In the genomic region with DNA sequence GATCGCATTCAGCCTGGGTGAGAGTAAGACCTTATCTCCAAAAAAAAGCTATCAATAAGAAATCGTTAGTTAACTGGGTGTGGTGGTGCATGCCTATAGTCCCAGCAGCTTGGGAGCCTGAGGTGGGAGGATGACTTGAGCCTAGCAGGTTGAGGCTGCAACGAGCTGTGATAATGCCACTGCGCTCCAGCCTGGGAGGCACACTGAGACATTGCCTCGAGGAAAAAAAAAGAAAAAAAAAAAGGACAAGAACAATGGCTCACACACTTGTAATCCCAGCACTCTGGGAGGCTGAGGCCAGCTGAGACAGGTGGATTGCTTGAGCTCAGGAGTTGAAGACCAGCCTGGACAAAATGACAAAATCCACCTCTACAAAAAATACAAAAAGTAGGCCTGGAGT, we compare ENCODE assay signal across 15 cellular contexts. TPM values are rescaled to one million over a fixed set of nuclear protein-coding genes. Genes with fewer than 3 reads are reported as not detected.
DNase-seq lines count a peak whose midpoint lies in the region; ATAC-seq, FAIRE-seq and TF ChIP-seq lines count a peak whose summit lies in the region.
"Had no signal": no experiment of that assay in that cellular context is flagged by ENCODE, and none has a peak within 500 bp of the region (broad histone marks: within the 10 kb centered on the region; RNA-seq: fewer than 3 reads in every experiment).

No MANE protein-coding gene starts in this region.

- H3K9me1 ChIP-seq in K562 (ENCODE audit: control insufficient read depth, insufficient read depth, low read length) = no peaks in the 10 kb centered on the region

- H3K4me3 ChIP-seq in CD4-positive, CD25-positive, alpha-beta regulatory T cell (ENCODE audit: low read depth, low read length) = peak overlapping the region; percentile 28
- H3K4me3 ChIP-seq in K562 = no peak overlapping the region
- H3K4me3 ChIP-seq: gastrocnemius medialis had no signal

- H3K9ac ChIP-seq in K562 (ENCODE audit: insufficient read depth in 1 of 2, low read depth in 2 of 2, low read length in 2 of 2) = no peak overlapping the region

- no peak overlapping the region for H3K27ac ChIP-seq in CD4-positive, CD25-positive, alpha-beta regulatory T cell (ENCODE audit: insufficient read depth, low read length, poor library complexity, severe bottlenecking)
- H3K27ac ChIP-seq in K562 (ENCODE audit: extremely low read depth, low read depth, low read length) = no peak overlapping the region
- H3K27ac ChIP-seq: gastrocnemius medialis had no signal

- peak overlapping the region; percentile 21 to 71 (median 52) for H3K4me3 Mint-ChIP-seq in CD4-positive, CD25-positive, alpha-beta regulatory T cell
- H3K4me3 Mint-ChIP-seq: activated CD4-positive, alpha-beta T cell treated with anti-CD3 and anti-CD28 coated beads for 36 hours; activated naive CD8-positive, alpha-beta T cell treated with anti-CD3 and anti-CD28 coated beads, Interleukin-2, amount 10 ng/mL, durations not matched to agents 7 days and 5 days; B cell had no signal

- 41% methylated on average over 3 of the region's 5 CpGs for WGBS in K562 (ENCODE audit: insufficient coverage, low coverage, missing lambda C conversion rate)

- H3K27me3 ChIP-seq in CD4-positive, CD25-positive, alpha-beta regulatory T cell (ENCODE audit: control insufficient read depth, insufficient read depth, low read length) = no peaks in the 10 kb centered on the region
- no peaks in the 10 kb centered on the region for H3K27me3 ChIP-seq in K562 (ENCODE audit: control insufficient read depth in 2 of 2, insufficient read depth in 2 of 2, low read length in 2 of 2)
- H3K27me3 ChIP-seq: gastrocnemius medialis had no signal

- peaks cover 88% of the 10 kb centered on the region for H3K79me2 ChIP-seq in K562 (ENCODE audit: control insufficient read depth, insufficient read depth, low read length)

- CTCF ChIA-PET in K562 (lab: Yijun Ruan, JAX; ENCODE audit: low intra/inter-chr PET ratio) = no interaction called here

- in situ Hi-C loops in K562 (cut with MboI) = no loop called here

- FAIRE-seq in K562 (lab: Jason Lieb, UNC) = no peak

- no peak for DNase-seq in CD4-positive, CD25-positive, alpha-beta regulatory T cell
- DNase-seq in ELF-1 (ENCODE audit: low read depth, low spot score) (peak; percentile 71), K562 (ENCODE audit: extremely low read depth in 1 of 4, low spot score in 3 of 4) (peak in 1 of 4 experiments; percentile 8), myocyte (ENCODE audit: low read depth) (peak; percentile 11), MV-4-11 (lab: John Stamatoyannopoulos, UW) (no peak), 8988T (no peak)
- DNase-seq: activated CD4-positive, alpha-beta T cell treated with anti-CD3 and anti-CD28 coated beads for 36 hours; activated naive CD8-positive, alpha-beta T cell treated with anti-CD3 and anti-CD28 coated beads, Interleukin-2, amount 10 ng/mL, durations not matched to agents 7 days and 5 days; DMS153; gastrocnemius medialis; KBM-7; stimulated activated naive CD4-positive, alpha-beta T cell treated with Interleukin-2 at 50 U/mL for 16 hours; T1000 had no signal

- H3K27ac Mint-ChIP-seq in CD4-positive, CD25-positive, alpha-beta regulatory T cell = peak overlapping the region in 2 of 3 donors; percentile 60 to 69
- H3K27ac Mint-ChIP-seq: activated CD4-positive, alpha-beta T cell treated with anti-CD3 and anti-CD28 coated beads for 36 hours; activated naive CD8-positive, alpha-beta T cell treated with anti-CD3 and anti-CD28 coated beads, Interleukin-2, amount 10 ng/mL, durations not matched to agents 7 days and 5 days; B cell had no signal

- no peak for TF ChIP-seq POLR2A in K562 (conservative IDR thresholded peaks at IDR 0.05)

- H3K9me3 ChIP-seq in CD4-positive, CD25-positive, alpha-beta regulatory T cell (ENCODE audit: control insufficient read depth in 2 of 2, low read length in 2 of 2) = no peaks in the 10 kb centered on the region
- no peaks in the 10 kb centered on the region for H3K9me3 ChIP-seq in K562 (replicated peaks; ENCODE audit: control insufficient read depth, insufficient read depth, low read depth, low read length)
- H3K9me3 ChIP-seq: gastrocnemius medialis had no signal

- no peak for TF ChIP-seq CTCF in K562 (IDR thresholded peaks at IDR 0.05 in 2 of 3, conservative IDR thresholded peaks at IDR 0.05 in 1 of 3; ENCODE audit: insufficient read depth in 2 of 3, low read depth in 1 of 3, low read length in 3 of 3)

- peaks cover 61% of the 10 kb centered on the region for H3K36me3 ChIP-seq in CD4-positive, CD25-positive, alpha-beta regulatory T cell (ENCODE audit: control insufficient read depth, insufficient read depth, low read length)
- H3K36me3 ChIP-seq in K562 (ENCODE audit: control insufficient read depth, insufficient read depth, low read length) = peaks cover 56% of the 10 kb centered on the region; the same call in 2 of the 3 replicates

- peaks cover 49% of the 10 kb centered on the region for H3K4me1 ChIP-seq in CD4-positive, CD25-positive, alpha-beta regulatory T cell (ENCODE audit: control insufficient read depth, insufficient read depth, low read length, poor library complexity, severe bottlenecking)
- H3K4me1 ChIP-seq in K562 (replicated peaks in 1 of 2; ENCODE audit: control insufficient read depth in 2 of 2, insufficient read depth in 2 of 2, low read length in 2 of 2) = no peaks in the 10 kb centered on the region

- BruUV-seq in K562 (replicated peaks; lab: Mats Ljungman, UMichigan) = no TSS peak

- peaks cover 27 to 76% (median 49%) of the 10 kb centered on the region in 4 donors for H3K4me1 Mint-ChIP-seq in CD4-positive, CD25-positive, alpha-beta regulatory T cell

- no peak for TF ChIP-seq EP300 in K562 (IDR thresholded peaks at IDR 0.05; ENCODE audit: low read length)

- H3K27me3 Mint-ChIP-seq in CD4-positive, CD25-positive, alpha-beta regulatory T cell = no peaks in the 10 kb centered on the region
- H3K27me3 Mint-ChIP-seq: activated CD4-positive, alpha-beta T cell treated with anti-CD3 and anti-CD28 coated beads for 36 hours; activated naive CD8-positive, alpha-beta T cell treated with anti-CD3 and anti-CD28 coated beads, Interleukin-2, amount 10 ng/mL, durations not matched to agents 7 days and 5 days; B cell had no signal

- POLR2A ChIA-PET in K562 (lab: Yijun Ruan, JAX) = interaction anchor here (1.1 kb wide), 1 partner anchor 16 kb away, joined by 8 read pairs; a partner anchor contains a TSS

- peaks cover 28% of the 10 kb centered on the region for H3K36me3 Mint-ChIP-seq in CD4-positive, CD25-positive, alpha-beta regulatory T cell

- 0 out of 2 replicates have a peak, but pooled peaks cover 3% of the 10 kb centered on the region for H4K20me1 ChIP-seq in K562 (replicated peaks; ENCODE audit: control insufficient read depth, insufficient read depth, low read length)

- H2AFZ ChIP-seq in K562 (ENCODE audit: low read depth, low read length) = no peak overlapping the region

- intact Hi-C loops in K562 (cut with micrococcal nuclease) = no loop called here

- TF ChIP-seq RAD21 in K562 (CRISPR knock-in tag; conservative IDR thresholded peaks at IDR 0.05 in 1 of 2, IDR thresholded peaks at IDR 0.05 in 1 of 2) = no peak

- no peak overlapping the region for H3K4me2 ChIP-seq in K562 (ENCODE audit: insufficient read depth, low read length)

- no peak for ATAC-seq in CD4-positive, CD25-positive, alpha-beta regulatory T cell (ENCODE audit: low read depth in 2 of 2)
- ATAC-seq in K562 (peak; percentile 56), GM19395 (IDR thresholded peaks at IDR 0.05; ENCODE audit: unreplicated experiment) (no peak)
- ATAC-seq: activated CD4-positive, alpha-beta T cell treated with anti-CD3 and anti-CD28 coated beads for 36 hours; gastrocnemius medialis had no signal

- no peaks in the 10 kb centered on the region for H3K9me3 Mint-ChIP-seq in CD4-positive, CD25-positive, alpha-beta regulatory T cell
- H3K9me3 Mint-ChIP-seq: activated naive CD8-positive, alpha-beta T cell treated with anti-CD3 and anti-CD28 coated beads, Interleukin-2, amount 10 ng/mL, durations not matched to agents 7 days and 5 days had no signal

TF ChIP-seq in K562, 482 proteins besides CTCF, POLR2A, EP300 and RAD21:
- no peak for TF ChIP-seq CREBBP (IDR thresholded peaks at IDR 0.05; ENCODE audit: low read depth, low read length)
- TF ChIP-seq ZNF436 (CRISPR knock-in tag; IDR thresholded peaks at IDR 0.05) = no peak
- TF ChIP-seq, protein P1, sequence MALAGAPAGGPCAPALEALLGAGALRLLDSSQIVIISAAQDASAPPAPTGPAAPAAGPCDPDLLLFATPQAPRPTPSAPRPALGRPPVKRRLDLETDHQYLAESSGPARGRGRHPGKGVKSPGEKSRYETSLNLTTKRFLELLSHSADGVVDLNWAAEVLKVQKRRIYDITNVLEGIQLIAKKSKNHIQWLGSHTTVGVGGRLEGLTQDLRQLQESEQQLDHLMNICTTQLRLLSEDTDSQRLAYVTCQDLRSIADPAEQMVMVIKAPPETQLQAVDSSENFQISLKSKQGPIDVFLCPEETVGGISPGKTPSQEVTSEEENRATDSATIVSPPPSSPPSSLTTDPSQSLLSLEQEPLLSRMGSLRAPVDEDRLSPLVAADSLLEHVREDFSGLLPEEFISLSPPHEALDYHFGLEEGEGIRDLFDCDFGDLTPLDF (CRISPR knock-in tag; IDR thresholded peaks at IDR 0.05) = no peak

RNA-seq across cellular contexts. Expression of a gene that starts 16.1 kb away (rescaled TPM):
- 107 TPM for total RNA-seq in CD4-positive, CD25-positive, alpha-beta regulatory T cell
- 10 to 100 TPM; 24.4 to 36.0 (median 29.9) TPM for polyA plus RNA-seq in CD4-positive, CD25-positive, alpha-beta regulatory T cell
- total RNA-seq in K562 (2011; cell fraction: chromatin; rRNA removed; ENCODE audit: low replicate concordance) = 97.2 and 121 TPM in 2 replicates
- 69.0 and 72.8 TPM in 2 replicates for total RNA-seq in K562 (2011; cell fraction: nucleolus; rRNA removed)
- 76.2 and 81.0 TPM in 2 replicates for total RNA-seq in K562 (2011; cell fraction: nucleoplasm; rRNA removed)
- 50.8 and 60.4 TPM in 2 replicates for total RNA-seq in K562 (2014; rRNA removed)
- 44.5 and 46.9 TPM in 2 replicates for total RNA-seq in K562 (2014; rRNA removed; fragmentation: Illumina TruSeq; extraction: Trizol)
- total RNA-seq in K562 (2015; rRNA removed; fragmentation: Illumina TruSeq; extraction: Trizol) = 39.9 and 41.2 TPM in 2 replicates
- total RNA-seq in K562 (2021) = 42.9 and 44.8 TPM in 2 replicates
- polyA plus RNA-seq in K562 (2011; rRNA removed) = 34.4 and 42.4 TPM in 2 replicates
- 23.1 and 27.9 TPM in 2 replicates for polyA plus RNA-seq in K562 (2011; cell fraction: cytosol; rRNA removed)
- 29.8 and 32.6 TPM in 2 replicates for polyA plus RNA-seq in K562 (2011; cell fraction: nucleus; rRNA removed)
- 30.5 and 37.2 TPM in 2 replicates for polyA plus RNA-seq in K562 (2012)
- polyA plus RNA-seq in K562 (2014; fragmentation: Illumina TruSeq; extraction: Trizol) = 41.3 and 42.4 TPM in 2 replicates
- 1 to 10 TPM; 8.6 to 9.1 TPM for polyA plus RNA-seq in K562 (2014; fragmentation: Nextera tagmentation; extraction: Ambion mirVana)
- polyA plus RNA-seq in K562 (2014; rRNA removed) = 57.5 and 60.2 TPM in 2 replicates
- 63.3 and 81.7 TPM in 2 replicates for polyA minus RNA-seq in K562 (2011; rRNA and poly(A)+ RNA removed)
- 22.8 and 24.1 TPM in 2 replicates for polyA minus RNA-seq in K562 (2011; cell fraction: cytosol; rRNA and poly(A)+ RNA removed)
- polyA minus RNA-seq in K562 (2011; cell fraction: nucleus; rRNA and poly(A)+ RNA removed) = 49.9 and 66.1 TPM in 2 replicates
- total RNA-seq in myocyte = 42.5 and 47.5 TPM in 2 replicates
- 26.9 TPM for polyA plus RNA-seq in myocyte (2012)

Comparison
In these comparisons a context has a peak if more than half of its experiments do, and no peak if none do; other contexts are left out.
1. DNase-seq: peak in ELF-1 (single experiment) and myocyte (single experiment); none in CD4-positive, CD25-positive, alpha-beta regulatory T cell (0 of 3), MV-4-11 (single experiment) and 8988T (single experiment).